In genomic region chr5:107673106-107673367, GRCh38 we compare ENCODE assay signal across 9 cellular contexts. TPM values are rescaled to one million over a fixed set of nuclear protein-coding genes. Genes with fewer than 3 reads are reported as not detected.
DNase-seq lines count a peak whose midpoint lies in the region; FAIRE-seq and TF ChIP-seq lines count a peak whose summit lies in the region.
"Had no signal": no experiment of that assay in that cellular context is flagged by ENCODE, and none has a peak within 500 bp of the region (broad histone marks: within the 10 kb centered on the region; RNA-seq: fewer than 3 reads in every experiment).

No MANE protein-coding gene starts in this region.

- intact Hi-C loops in activated CD4-positive, alpha-beta T cell treated with anti-CD3 and anti-CD28 coated beads, Interleukin-2, amount 10 ng/mL, durations not matched to agents 24 days and 14 days (cut with micrococcal nuclease): loop anchor here (2.0 to 10.0 kb wide), 2 partner anchors 100 to 672 kb away; no protein-coding TSS in a partner anchor
- intact Hi-C loops in activated T-helper 1 cell treated with anti-CD3 and anti-CD28 coated beads, Interleukin-12 subunit alpha, Interleukin-12 subunit beta, Interleukin-2, Interleukin-4 antibody, amounts not matched to agents 30 ng/mL and 10 ng/mL and 1 ng/mL, durations not matched to agents 14 hours and 24 hours and 36 hours (cut with micrococcal nuclease): loop anchor here (2.0 to 10.0 kb wide), 3 partner anchors 100 to 672 kb away; no protein-coding TSS in a partner anchor
- intact Hi-C loops in testis (cut with DNase I; ENCODE audit: low total_unique reads): no loop called here

- peaks cover 29% of the 10 kb centered on the region for H3K79me2 ChIP-seq in keratinocyte (ENCODE audit: control insufficient read depth, insufficient read depth, low read length)

- FAIRE-seq in keratinocyte (lab: Jason Lieb, UNC): no peak
- FAIRE-seq: TTC549 had no signal

- peak; percentile 61 for DNase-seq in activated CD4-positive, alpha-beta T cell treated with anti-CD3 and anti-CD28 coated beads, Interleukin-2, amount 10 ng/mL, durations not matched to agents 24 days and 14 days
- DNase-seq in activated CD4-positive, alpha-beta T cell treated with anti-CD3 and anti-CD28 coated beads for 4 hours: no peak
- DNase-seq in activated T-helper 1 cell treated with anti-CD3 and anti-CD28 coated beads, Interleukin-12 subunit alpha, Interleukin-12 subunit beta, Interleukin-2, Interleukin-4 antibody, amounts not matched to agents 30 ng/mL and 10 ng/mL and 1 ng/mL, durations not matched to agents 14 hours and 24 hours and 36 hours (ENCODE audit: low spot score): no peak
- DNase-seq in keratinocyte (ENCODE audit: low read depth, low spot score) (no peak), testis (no peak), SKM-1 treated with dmso at 0.1 percent for 144 hours (lab: John Stamatoyannopoulos, UW; ENCODE audit: unreplicated experiment) (no peak), GM10248 (ENCODE audit: extremely low spot score) (no peak), NCI-H774 (lab: John Stamatoyannopoulos, UW) (no peak)

- dilution Hi-C loops in keratinocyte (cut with MboI; ENCODE audit: extremely low pct_ligation_motif_present, low sequenced_read_pairs): no loop called here

- H4K20me1 ChIP-seq in keratinocyte (ENCODE audit: control insufficient read depth, extremely low read depth, insufficient read depth, low read length): no peaks in the 10 kb centered on the region

- CTCF ChIA-PET in GM10248 (lab: Yijun Ruan, JAX): interaction anchor here (0.8 to 2.3 kb wide), 10 partner anchors 8 to 273 kb away, joined by 3 to 11 read pairs (median 4); no protein-coding TSS in a partner anchor

- no peaks in the 10 kb centered on the region for H3K36me3 Mint-ChIP-seq in activated CD4-positive, alpha-beta T cell treated with anti-CD3 and anti-CD28 coated beads, Interleukin-2, amount 10 ng/mL, durations not matched to agents 24 days and 14 days (ENCODE audit: low read depth)
- no peaks in the 10 kb centered on the region for H3K36me3 Mint-ChIP-seq in activated T-helper 1 cell treated with anti-CD3 and anti-CD28 coated beads, Interleukin-12 subunit alpha, Interleukin-12 subunit beta, Interleukin-2, Interleukin-4 antibody, amounts not matched to agents 30 ng/mL and 10 ng/mL and 1 ng/mL, durations not matched to agents 14 hours and 24 hours and 36 hours (ENCODE audit: low read depth)

- peak overlapping the region; percentile 97 for H3K4me2 ChIP-seq in keratinocyte (ENCODE audit: control insufficient read depth, extremely low read depth, insufficient read depth, low read depth, low read length)

- peak overlapping the region; percentile 92 for H2AFZ ChIP-seq in keratinocyte (ENCODE audit: control insufficient read depth, low read length)

- no peaks in the 10 kb centered on the region for H3K9me3 ChIP-seq in keratinocyte (ENCODE audit: control insufficient read depth, low read depth, low read length)
- H3K9me3 ChIP-seq in testis: no peaks in the 10 kb centered on the region

- H3K4me1 Mint-ChIP-seq in activated CD4-positive, alpha-beta T cell treated with anti-CD3 and anti-CD28 coated beads, Interleukin-2, amount 10 ng/mL, durations not matched to agents 24 days and 14 days: peaks cover 25% of the 10 kb centered on the region
- peaks cover 22% of the 10 kb centered on the region for H3K4me1 Mint-ChIP-seq in activated T-helper 1 cell treated with anti-CD3 and anti-CD28 coated beads, Interleukin-12 subunit alpha, Interleukin-12 subunit beta, Interleukin-2, Interleukin-4 antibody, amounts not matched to agents 30 ng/mL and 10 ng/mL and 1 ng/mL, durations not matched to agents 14 hours and 24 hours and 36 hours (ENCODE audit: low read depth)

- 0% methylated on average over 11 of the region's 11 CpGs for WGBS in testis, 2 donors

- peak overlapping the region; percentile 77 for H3K4me3 Mint-ChIP-seq in activated CD4-positive, alpha-beta T cell treated with anti-CD3 and anti-CD28 coated beads, Interleukin-2, amount 10 ng/mL, durations not matched to agents 24 days and 14 days
- H3K4me3 Mint-ChIP-seq in activated T-helper 1 cell treated with anti-CD3 and anti-CD28 coated beads, Interleukin-12 subunit alpha, Interleukin-12 subunit beta, Interleukin-2, Interleukin-4 antibody, amounts not matched to agents 30 ng/mL and 10 ng/mL and 1 ng/mL, durations not matched to agents 14 hours and 24 hours and 36 hours: peak overlapping the region; percentile 68

- H3K4me3 ChIP-seq in keratinocyte (ENCODE audit: control insufficient read depth in 2 of 3, extremely low read depth in 1 of 3, insufficient read depth in 2 of 3, low read depth in 1 of 3, low read length in 3 of 3): peak overlapping the region; percentile 43 to 82 (median 68)
- peak overlapping the region; percentile 62 to 71 for H3K4me3 ChIP-seq in testis

- H3K27ac ChIP-seq in keratinocyte (ENCODE audit: control insufficient read depth, insufficient read depth, low read length): peak overlapping the region; percentile 88
- peak overlapping the region; percentile 58 to 65 for H3K27ac ChIP-seq in testis

- no peaks in the 10 kb centered on the region for H3K9me1 ChIP-seq in keratinocyte (ENCODE audit: control insufficient read depth, extremely low read depth, insufficient read depth, low read length)

- no peaks in the 10 kb centered on the region for H3K9me3 Mint-ChIP-seq in activated CD4-positive, alpha-beta T cell treated with anti-CD3 and anti-CD28 coated beads, Interleukin-2, amount 10 ng/mL, durations not matched to agents 24 days and 14 days
- H3K9me3 Mint-ChIP-seq in activated T-helper 1 cell treated with anti-CD3 and anti-CD28 coated beads, Interleukin-12 subunit alpha, Interleukin-12 subunit beta, Interleukin-2, Interleukin-4 antibody, amounts not matched to agents 30 ng/mL and 10 ng/mL and 1 ng/mL, durations not matched to agents 14 hours and 24 hours and 36 hours: no peaks in the 10 kb centered on the region

- H3K27me3 Mint-ChIP-seq in activated CD4-positive, alpha-beta T cell treated with anti-CD3 and anti-CD28 coated beads, Interleukin-2, amount 10 ng/mL, durations not matched to agents 24 days and 14 days: peaks cover 67% of the 10 kb centered on the region
- H3K27me3 Mint-ChIP-seq in activated T-helper 1 cell treated with anti-CD3 and anti-CD28 coated beads, Interleukin-12 subunit alpha, Interleukin-12 subunit beta, Interleukin-2, Interleukin-4 antibody, amounts not matched to agents 30 ng/mL and 10 ng/mL and 1 ng/mL, durations not matched to agents 14 hours and 24 hours and 36 hours (ENCODE audit: insufficient read depth): peaks cover 65% of the 10 kb centered on the region

- H3K36me3 ChIP-seq in keratinocyte (ENCODE audit: control insufficient read depth in 2 of 2, extremely low read depth in 1 of 2, insufficient read depth in 2 of 2, low read length in 2 of 2): no peaks in the 10 kb centered on the region
- no peaks in the 10 kb centered on the region for H3K36me3 ChIP-seq in testis (ENCODE audit: low read depth, missing control alignments)

- H3K27me3 ChIP-seq in keratinocyte (ENCODE audit: control insufficient read depth, extremely low read depth, insufficient read depth, low read length) (no peaks in the 10 kb centered on the region), testis (no peaks in the 10 kb centered on the region)

- POLR2A ChIA-PET in GM10248 (lab: Yijun Ruan, JAX): no interaction called here

- TF ChIP-seq CTCF in keratinocyte (optimal IDR thresholded peaks at IDR 0.05 in 1 of 3, IDR thresholded peaks at IDR 0.05 in 1 of 3, conservative IDR thresholded peaks at IDR 0.05 in 1 of 3; ENCODE audit: extremely low read depth in 1 of 3, insufficient read depth in 2 of 3, low read length in 3 of 3) (no peak), testis (IDR thresholded peaks at IDR 0.05) (no peak), GM10248 (IDR thresholded peaks at IDR 0.05; ENCODE audit: control extremely low read depth, extremely low read depth, low read depth, missing control alignments) (no peak)

- TF ChIP-seq POLR2A in testis (IDR thresholded peaks at IDR 0.05): no peak

- no peak overlapping the region for H3K27ac Mint-ChIP-seq in activated CD4-positive, alpha-beta T cell treated with anti-CD3 and anti-CD28 coated beads, Interleukin-2, amount 10 ng/mL, durations not matched to agents 24 days and 14 days
- H3K27ac Mint-ChIP-seq in activated T-helper 1 cell treated with anti-CD3 and anti-CD28 coated beads, Interleukin-12 subunit alpha, Interleukin-12 subunit beta, Interleukin-2, Interleukin-4 antibody, amounts not matched to agents 30 ng/mL and 10 ng/mL and 1 ng/mL, durations not matched to agents 14 hours and 24 hours and 36 hours: no peak overlapping the region

- H3K9ac ChIP-seq in keratinocyte (ENCODE audit: control insufficient read depth, extremely low read depth, insufficient read depth, low read length): peak overlapping the region; percentile 92

- H3K4me1 ChIP-seq in keratinocyte (ENCODE audit: control insufficient read depth, extremely low read depth, insufficient read depth, low read length): peaks cover 10% of the 10 kb centered on the region
- peaks cover 13% of the 10 kb centered on the region for H3K4me1 ChIP-seq in testis

RNA-seq across cellular contexts. Expression of gene EFNA5, which starts 2.3 kb away (rescaled TPM):
- total RNA-seq in activated CD4-positive, alpha-beta T cell treated with anti-CD3 and anti-CD28 coated beads, Interleukin-2, amount 10 ng/mL, durations not matched to agents 24 days and 14 days: not detected in 2 replicates
- not detected in 2 replicates for total RNA-seq in activated T-helper 1 cell treated with anti-CD3 and anti-CD28 coated beads, Interleukin-12 subunit alpha, Interleukin-12 subunit beta, Interleukin-2, Interleukin-4 antibody, amounts not matched to agents 30 ng/mL and 10 ng/mL and 1 ng/mL, durations not matched to agents 14 hours and 24 hours and 36 hours
- polyA plus RNA-seq in keratinocyte: 2.8 to 5.9 TPM (median 4.8 TPM) in 3 replicates
- polyA plus RNA-seq in keratinocyte (2011; ENCODE audit: low read depth): 35.3 TPM
- polyA plus RNA-seq in keratinocyte (2011; cell fraction: cytosol; rRNA removed): 1.9 and 3.9 TPM in 2 replicates
- 13.1 and 14.5 TPM in 2 replicates for polyA plus RNA-seq in keratinocyte (2011; cell fraction: nucleus; rRNA removed)
- 5.9 and 13.0 TPM in 2 replicates for polyA plus RNA-seq in keratinocyte (2012; ENCODE audit: low replicate concordance)
- polyA minus RNA-seq in keratinocyte: 6.8 to 19.9 TPM (median 13.7 TPM) in 3 replicates
- polyA minus RNA-seq in keratinocyte (2011; cell fraction: cytosol; rRNA and poly(A)+ RNA removed): 2.7 TPM
- 12.5 and 23.9 TPM in 2 replicates for polyA minus RNA-seq in keratinocyte (2011; cell fraction: nucleus; rRNA and poly(A)+ RNA removed)
- total RNA-seq in testis: 1 to 10 TPM; 3.5 to 5.4 TPM
- polyA plus RNA-seq in testis (ENCODE audit: insufficient read depth, low read depth, low replicate concordance): 2.6 TPM
